Comparison of ENCODE assay signal across 17 cellular contexts in genomic region chr11:24311974-24312373, GRCh38.
DNase-seq lines count a peak whose midpoint lies in the region; ATAC-seq, FAIRE-seq and TF ChIP-seq lines count a peak whose summit lies in the region.
"Had no signal": no experiment of that assay in that cellular context is flagged by ENCODE, and none has a peak within 500 bp of the region (broad histone marks: within the 10 kb centered on the region; RNA-seq: fewer than 3 reads in every experiment).

No MANE protein-coding gene starts in this region.

- no peak overlapping the region for H4K91ac ChIP-seq in IMR-90 (ENCODE audit: insufficient read depth, low read depth, low read length)

- H3K4me1 ChIP-seq in ACC112 (ENCODE audit: control insufficient read depth, insufficient read depth, low read length, unreplicated experiment) (peaks cover 7% of the 10 kb centered on the region), IMR-90 (ENCODE audit: control insufficient read depth, insufficient read depth, low read length) (peaks cover 2% of the 10 kb centered on the region), endothelial cell of umbilical vein (ENCODE audit: control insufficient read depth, extremely low read depth, insufficient read depth, low read length) (peaks cover 17% of the 10 kb centered on the region), colonic mucosa (no peaks in the 10 kb centered on the region)
- H3K4me1 ChIP-seq: BLaER1 had no signal

- in situ Hi-C loops in IMR-90 (cut with MboI; ENCODE audit: low sequenced_read_pairs): no loop called here

- H3K36me3 Mint-ChIP-seq in osteocyte (ENCODE audit: unreplicated experiment): no peaks in the 10 kb centered on the region
- H3K36me3 Mint-ChIP-seq: CD14-positive monocyte; CD4-positive, alpha-beta memory T cell had no signal

- TF ChIP-seq RAD21 in IMR-90 (IDR thresholded peaks at IDR 0.05; ENCODE audit: low read length): no peak

- H2BK5ac ChIP-seq in IMR-90 (ENCODE audit: low read depth, low read length, poor library complexity, severe bottlenecking): peak overlapping the region; percentile 15

- no peaks in the 10 kb centered on the region for H4K20me1 ChIP-seq in IMR-90 (ENCODE audit: insufficient read depth, low read length)
- no peaks in the 10 kb centered on the region for H4K20me1 ChIP-seq in endothelial cell of umbilical vein (replicated peaks; ENCODE audit: control insufficient read depth, extremely low read depth, insufficient read depth, low read length)
- H4K20me1 ChIP-seq: BLaER1 had no signal

- no peak overlapping the region for H3K9ac ChIP-seq in IMR-90 (ENCODE audit: low read depth, low read length)
- H3K9ac ChIP-seq in endothelial cell of umbilical vein (replicated peaks; ENCODE audit: extremely low read depth, insufficient read depth, low read length): peak overlapping the region; percentile 24
- no peak overlapping the region for H3K9ac ChIP-seq in colonic mucosa (ENCODE audit: low read depth in 2 of 2, low read length in 2 of 2)
- H3K9ac ChIP-seq: BLaER1, GM23248 had no signal

- WGBS in IMR-90 (ENCODE audit: extremely low coverage in 2 of 2, insufficient read length in 1 of 2), 2 experiments: no CpG with 5 or more reads among the region's 2 CpGs

- ATAC-seq in IMR-90 (ENCODE audit: low read depth) (no peak), GM19397 (IDR thresholded peaks at IDR 0.05; ENCODE audit: unreplicated experiment) (no peak)
- ATAC-seq: K562 had no signal

- POLR2A ChIA-PET in IMR-90 (lab: Charles Lee; ENCODE audit: unreplicated experiment) (no interaction called here), endothelial cell of umbilical vein (lab: Charles Lee) (interaction anchor here (0.6 kb wide), 1 partner anchor 59 kb away, joined by 4 read pairs; no protein-coding TSS in a partner anchor)

- no peaks in the 10 kb centered on the region for H3K79me1 ChIP-seq in IMR-90 (ENCODE audit: low read depth in 1 of 2, low read length in 2 of 2)

- CTCF ChIA-PET in IMR-90 (lab: Yijun Ruan, JAX): no interaction called here
- CTCF ChIA-PET in endothelial cell of umbilical vein (lab: Charles Lee): interaction anchor here (0.8 to 1.4 kb wide), 7 partner anchors 10 to 1436 kb away, joined by 3 to 8 read pairs (median 3); no protein-coding TSS in a partner anchor

- FAIRE-seq in endothelial cell of umbilical vein (lab: Jason Lieb, UNC): no peak
- FAIRE-seq: H54, K562 had no signal

- H2AFZ ChIP-seq in ACC112 (ENCODE audit: low read length, unreplicated experiment): peak overlapping the region; percentile 85
- H2AFZ ChIP-seq in IMR-90 (replicated peaks; ENCODE audit: low read length, poor library complexity): no peak overlapping the region
- peak overlapping the region; percentile 41 for H2AFZ ChIP-seq in endothelial cell of umbilical vein (ENCODE audit: low read depth, low read length)

- H3K9me3 ChIP-seq in IMR-90 (ENCODE audit: control insufficient read depth, insufficient read depth, low read length) (peaks cover 7% of the 10 kb centered on the region), endothelial cell of umbilical vein (replicated peaks; ENCODE audit: control insufficient read depth, insufficient read depth, low read length) (peaks cover 2% of the 10 kb centered on the region), colonic mucosa (no peaks in the 10 kb centered on the region)

- H3K56ac ChIP-seq in IMR-90 (ENCODE audit: extremely low read depth, insufficient read depth, low read length): no peak overlapping the region

- H3K18ac ChIP-seq in IMR-90 (ENCODE audit: low read depth, low read length): no peak overlapping the region

- no peak overlapping the region for H4K5ac ChIP-seq in IMR-90 (ENCODE audit: low read depth, low read length)

- no peak overlapping the region for H3K23ac ChIP-seq in IMR-90 (ENCODE audit: low read depth, low read length)

- intact Hi-C loops in IMR-90 (cut with micrococcal nuclease) (no loop called here), endothelial cell of umbilical vein (cut with micrococcal nuclease) (loop anchor here (10.0 kb wide), 1 partner anchor 1197 kb away; no protein-coding TSS in a partner anchor), colonic mucosa (cut with DNase I) (no loop called here)

- H3K27me3 ChIP-seq in ACC112 (ENCODE audit: insufficient read depth, low read length): no peaks in the 10 kb centered on the region
- H3K27me3 ChIP-seq in IMR-90 (ENCODE audit: control insufficient read depth, insufficient read depth, low read length): no peaks in the 10 kb centered on the region
- no peaks in the 10 kb centered on the region for H3K27me3 ChIP-seq in endothelial cell of umbilical vein (ENCODE audit: control insufficient read depth in 2 of 2, insufficient read depth in 2 of 2, low read length in 2 of 2)
- H3K27me3 ChIP-seq in colonic mucosa: no peaks in the 10 kb centered on the region
- H3K27me3 ChIP-seq: BLaER1 had no signal

- no peak overlapping the region for H3K27ac ChIP-seq in ACC112 (ENCODE audit: low read depth, low read length)
- H3K27ac ChIP-seq in IMR-90 (ENCODE audit: insufficient read depth, low read length): no peak overlapping the region
- H3K27ac ChIP-seq in endothelial cell of umbilical vein (ENCODE audit: insufficient read depth, low read depth, low read length): peak overlapping the region; percentile 61
- no peak overlapping the region for H3K27ac ChIP-seq in colonic mucosa
- H3K27ac ChIP-seq: BLaER1, GM23248 had no signal

- H3K4me3 Mint-ChIP-seq in osteocyte (ENCODE audit: unreplicated experiment): no peak overlapping the region
- H3K4me3 Mint-ChIP-seq: CD14-positive monocyte; CD4-positive, alpha-beta memory T cell had no signal

- no peaks in the 10 kb centered on the region for H3K9me1 ChIP-seq in IMR-90 (ENCODE audit: insufficient read depth, low read length)
- no peaks in the 10 kb centered on the region for H3K9me1 ChIP-seq in endothelial cell of umbilical vein (replicated peaks; ENCODE audit: control insufficient read depth, extremely low read depth, insufficient read depth, low read length)

- no peak overlapping the region for H3K14ac ChIP-seq in IMR-90 (replicated peaks; ENCODE audit: low read depth, low read length)

- H3K9me3 Mint-ChIP-seq in osteocyte (ENCODE audit: unreplicated experiment): peaks cover 24% of the 10 kb centered on the region

- H3K27me3 Mint-ChIP-seq in osteocyte (ENCODE audit: unreplicated experiment): no peaks in the 10 kb centered on the region
- H3K27me3 Mint-ChIP-seq: CD4-positive, alpha-beta memory T cell had no signal

- H4K8ac ChIP-seq in IMR-90 (ENCODE audit: low read depth in 2 of 2, low read length in 2 of 2): no peak overlapping the region

- dilution Hi-C loops in IMR-90 (cut with HindIII; ENCODE audit: low sequenced_read_pairs, unreplicated experiment): no loop called here
- dilution Hi-C loops in endothelial cell of umbilical vein (cut with MboI; ENCODE audit: extremely low pct_ligation_motif_present, low sequenced_read_pairs): no loop called here

- no peaks in the 10 kb centered on the region for H3K79me2 ChIP-seq in ACC112 (ENCODE audit: control insufficient read depth, insufficient read depth, low read length, unreplicated experiment)
- no peaks in the 10 kb centered on the region for H3K79me2 ChIP-seq in endothelial cell of umbilical vein (ENCODE audit: control insufficient read depth, insufficient read depth, low read length)

- TF ChIP-seq CTCF in IMR-90 (conservative IDR thresholded peaks at IDR 0.05; ENCODE audit: low read depth, low read length): no peak
- no peak for TF ChIP-seq CTCF in endothelial cell of umbilical vein (IDR thresholded peaks at IDR 0.05; ENCODE audit: extremely low read depth in 1 of 2, insufficient read depth in 1 of 2, low read depth in 1 of 2, low read length in 2 of 2)
- TF ChIP-seq CTCF in osteocyte (IDR thresholded peaks at IDR 0.05): no peak
- no peak for TF ChIP-seq CTCF in colonic mucosa (IDR thresholded peaks at IDR 0.05)

- H3K27ac Mint-ChIP-seq in osteocyte (ENCODE audit: unreplicated experiment): peak overlapping the region; percentile 51
- H3K27ac Mint-ChIP-seq: CD14-positive monocyte; CD4-positive, alpha-beta memory T cell had no signal

- no peak overlapping the region for H3K4me2 ChIP-seq in IMR-90 (ENCODE audit: low read depth, low read length)
- H3K4me2 ChIP-seq in endothelial cell of umbilical vein (ENCODE audit: insufficient read depth, low read length): peak overlapping the region; percentile 59
- H3K4me2 ChIP-seq: BLaER1 had no signal

- no peaks in the 10 kb centered on the region for H3K36me3 ChIP-seq in ACC112 (ENCODE audit: insufficient read depth, low read length)
- no peaks in the 10 kb centered on the region for H3K36me3 ChIP-seq in IMR-90 (ENCODE audit: control insufficient read depth, insufficient read depth, low read length)
- no peaks in the 10 kb centered on the region for H3K36me3 ChIP-seq in endothelial cell of umbilical vein (ENCODE audit: control insufficient read depth in 2 of 2, extremely low read depth in 1 of 2, insufficient read depth in 2 of 2, low read length in 2 of 2)
- H3K36me3 ChIP-seq in colonic mucosa: no peaks in the 10 kb centered on the region
- H3K36me3 ChIP-seq: BLaER1 had no signal

- H3K4ac ChIP-seq in IMR-90 (ENCODE audit: low read depth, low read length): no peak overlapping the region

- H2AK5ac ChIP-seq in IMR-90 (ENCODE audit: low read depth, low read length): no peak overlapping the region

- H2BK20ac ChIP-seq in IMR-90 (ENCODE audit: low read depth, low read length): no peak overlapping the region

- H3K4me3 ChIP-seq in ACC112 (ENCODE audit: low read depth, low read length) (no peak overlapping the region), IMR-90 (ENCODE audit: insufficient read depth, low read depth, low read length) (no peak overlapping the region), endothelial cell of umbilical vein (replicated peaks in 1 of 3; ENCODE audit: insufficient read depth in 1 of 3, low read depth in 1 of 3, low read length in 3 of 3) (no peak overlapping the region), colonic mucosa (no peak overlapping the region)
- H3K4me3 ChIP-seq: BLaER1, GM23248, K562 had no signal

- no peak overlapping the region for H2BK15ac ChIP-seq in IMR-90 (ENCODE audit: low read depth, low read length)

- H2AK9ac ChIP-seq in IMR-90 (replicated peaks; ENCODE audit: low read depth, low read length, poor library complexity): no peak overlapping the region

- H3K4me1 Mint-ChIP-seq in osteocyte (ENCODE audit: unreplicated experiment): peaks cover 13% of the 10 kb centered on the region
- H3K4me1 Mint-ChIP-seq: CD14-positive monocyte; CD4-positive, alpha-beta memory T cell had no signal

- BruUV-seq in IMR-90 (replicated peaks; lab: Mats Ljungman, UMichigan) (no TSS peak), endothelial cell of umbilical vein (replicated peaks; lab: Mats Ljungman, UMichigan) (no TSS peak)

- H2BK120ac ChIP-seq in IMR-90 (ENCODE audit: low read depth, low read length): no peak overlapping the region

- DNase-seq in IMR-90 (no peak), endothelial cell of umbilical vein (ENCODE audit: low read depth, low spot score) (no peak), osteocyte (ENCODE audit: extremely low spot score, unreplicated experiment) (no peak), colonic mucosa (no peak), midbrain (lab: John Stamatoyannopoulos, UW) (no peak)
- DNase-seq: AML-193; CD4-positive, alpha-beta memory T cell; DMS153; DMS79; HCEC 1CT had no signal

- TF ChIP-seq POLR2A in IMR-90 (IDR thresholded peaks at IDR 0.05; ENCODE audit: low read depth, low read length) (no peak), endothelial cell of umbilical vein (IDR thresholded peaks at IDR 0.05; ENCODE audit: low read depth, low read length) (no peak)

TF ChIP-seq in endothelial cell of umbilical vein, 7 proteins besides CTCF, POLR2A, EP300 and RAD21:
- no peak for TF ChIP-seq MYC (IDR thresholded peaks at IDR 0.05; ENCODE audit: low read depth, low read length)
